ENCODE assay signal across 16 cellular contexts in genomic region chr6:41053056-41053455, GRCh38. TPM values are rescaled to one million over a fixed set of nuclear protein-coding genes. Genes with fewer than 3 reads are reported as not detected.
DNase-seq lines count a peak whose midpoint lies in the region; ATAC-seq and TF ChIP-seq lines count a peak whose summit lies in the region.
"Had no signal": no experiment of that assay in that cellular context is flagged by ENCODE, and none has a peak within 500 bp of the region (broad histone marks: within the 10 kb centered on the region; RNA-seq: fewer than 3 reads in every experiment).

APOBEC2 (plus strand) TSS chr6:41053202; CDS start chr6:41053348, 146 bp downstream.

- no peak for ATAC-seq in naive thymus-derived CD8-positive, alpha-beta T cell
- ATAC-seq in GM18867 (IDR thresholded peaks at IDR 0.05; ENCODE audit: unreplicated experiment), result no peak

- H3K4me1 Mint-ChIP-seq in CD4-positive, alpha-beta memory T cell, result peaks cover 10 to 17% (median 13%) of the 10 kb centered on the region in 4 donors
- H3K4me1 Mint-ChIP-seq in brain, result peaks cover 50% of the 10 kb centered on the region
- H3K4me1 Mint-ChIP-seq in naive thymus-derived CD8-positive, alpha-beta T cell, result peaks cover 12 to 30% (median 18%) of the 10 kb centered on the region in 4 donors

- H3K36me3 ChIP-seq in CD4-positive, alpha-beta memory T cell (ENCODE audit: insufficient read depth, low read length), result no peaks in the 10 kb centered on the region

- intact Hi-C loops in CD4-positive, alpha-beta memory T cell (cut with micrococcal nuclease), result no loop called here

- no peak within 1 kb of the TSS for H3K27ac ChIP-seq in CD4-positive, alpha-beta memory T cell (ENCODE audit: low read depth, low read length)

- CTCF ChIA-PET in CD4-positive, alpha-beta memory T cell (lab: Charles Lee; ENCODE audit: partially characterized antibody), result interaction anchor here (1.0 to 2.0 kb wide), 2 partner anchors 11 to 25 kb away, joined by 4 read pairs; no protein-coding TSS in a partner anchor

- H3K4me3 ChIP-seq in CD4-positive, alpha-beta memory T cell (ENCODE audit: low read length in 2 of 2), result no peak within 1 kb of the TSS

- no peaks in the 10 kb centered on the region for H3K27me3 ChIP-seq in CD4-positive, alpha-beta memory T cell (ENCODE audit: insufficient read depth, low read length)

- POLR2A ChIA-PET in CD4-positive, alpha-beta memory T cell (lab: Charles Lee; ENCODE audit: partially characterized antibody), result interaction anchor here (1.6 kb wide), 1 partner anchor 10 kb away, joined by 4 read pairs; no protein-coding TSS in a partner anchor
- POLR2A ChIA-PET in naive thymus-derived CD8-positive, alpha-beta T cell (lab: Charles Lee), result no interaction called here

- H3K27ac Mint-ChIP-seq in CD4-positive, alpha-beta memory T cell, result peak within 1 kb of the TSS in 6 of 7 donors; percentile 36 to 80 (median 72)
- H3K27ac Mint-ChIP-seq in brain, result peak within 1 kb of the TSS in 3 of 5 experiments; percentile 60 to 91 (median 81)
- H3K27ac Mint-ChIP-seq in naive thymus-derived CD8-positive, alpha-beta T cell, result peak within 1 kb of the TSS; percentile 11 to 85 (median 66)

- no peaks in the 10 kb centered on the region for H3K9me3 Mint-ChIP-seq in CD4-positive, alpha-beta memory T cell
- H3K9me3 Mint-ChIP-seq in brain, result no peaks in the 10 kb centered on the region
- no peaks in the 10 kb centered on the region for H3K9me3 Mint-ChIP-seq in naive thymus-derived CD8-positive, alpha-beta T cell
- H3K9me3 Mint-ChIP-seq: H9 had no signal

- H3K27me3 Mint-ChIP-seq in CD4-positive, alpha-beta memory T cell, result no peaks in the 10 kb centered on the region
- no peaks in the 10 kb centered on the region for H3K27me3 Mint-ChIP-seq in brain
- H3K27me3 Mint-ChIP-seq in naive thymus-derived CD8-positive, alpha-beta T cell, result no peaks in the 10 kb centered on the region

- no peak for TF ChIP-seq CTCF in brain (conservative IDR thresholded peaks at IDR 0.05)

- peaks cover 16% of the 10 kb centered on the region for H3K4me1 ChIP-seq in CD4-positive, alpha-beta memory T cell (ENCODE audit: insufficient read depth, low read length)

- no peaks in the 10 kb centered on the region for H3K9me3 ChIP-seq in CD4-positive, alpha-beta memory T cell (ENCODE audit: control insufficient read depth in 1 of 2, low read length in 2 of 2)

- DNase-seq in CD4-positive, alpha-beta memory T cell, result no peak
- DNase-seq in NCI-H1694 (lab: John Stamatoyannopoulos, UW), result peak; percentile 17
- no peak for DNase-seq in naive thymus-derived CD8-positive, alpha-beta T cell
- DNase-seq in NCI-H2227 treated with DMSO at 0.1 percent for 48 hours (lab: John Stamatoyannopoulos, UW), result no peak
- no peak for DNase-seq in AG08395 (ENCODE audit: low spot score)
- DNase-seq in COLO668 (lab: John Stamatoyannopoulos, UW; ENCODE audit: unreplicated experiment), result no peak
- DNase-seq: activated gamma-delta T cell treated with Interleukin-2 at 50 U/mL for 16 hours; effector CD4-positive, alpha-beta T cell; H9; hippocampal formation; Kasumi-1; midbrain; NCI-H510A; stimulated activated naive CD4-positive, alpha-beta T cell treated with Interleukin-2 at 50 U/mL for 16 hours had no signal

- peak within 1 kb of the TSS in 6 of 8 donors; percentile 1 to 61 (median 30) for H3K4me3 Mint-ChIP-seq in CD4-positive, alpha-beta memory T cell
- H3K4me3 Mint-ChIP-seq in brain, result peak within 1 kb of the TSS in 2 of 5 experiments; percentile 69 to 81
- H3K4me3 Mint-ChIP-seq in naive thymus-derived CD8-positive, alpha-beta T cell, result peak within 1 kb of the TSS in 9 of 10 donors; percentile 17 to 54 (median 36)
- H3K4me3 Mint-ChIP-seq: H9 had no signal

- H3K36me3 Mint-ChIP-seq in CD4-positive, alpha-beta memory T cell, result peaks cover 24 to 28% of the 10 kb centered on the region in 2 donors
- H3K36me3 Mint-ChIP-seq in brain, result no peaks in the 10 kb centered on the region
- peaks cover 0 to 34% (median 8%) of the 10 kb centered on the region in 3 donors for H3K36me3 Mint-ChIP-seq in naive thymus-derived CD8-positive, alpha-beta T cell

RNA-seq across cellular contexts. Expression of gene APOBEC2, which starts in this region (rescaled TPM):
- not detected for total RNA-seq in CD4-positive, alpha-beta memory T cell
- polyA plus RNA-seq in CD4-positive, alpha-beta memory T cell, result under 1 TPM; 0.44 to 0.91 TPM
- not detected for polyA plus RNA-seq in brain (ENCODE audit: insufficient read depth, low read depth, low replicate concordance)
- not detected for total RNA-seq in naive thymus-derived CD8-positive, alpha-beta T cell
- polyA plus RNA-seq in naive thymus-derived CD8-positive, alpha-beta T cell, result under 1 TPM in 2 of 3 donors, not detected in 1; 0.39 to 0.45 TPM
- total RNA-seq: H9 had no signal
